ENCODE assay signal across 13 cellular contexts in the genomic region with DNA sequence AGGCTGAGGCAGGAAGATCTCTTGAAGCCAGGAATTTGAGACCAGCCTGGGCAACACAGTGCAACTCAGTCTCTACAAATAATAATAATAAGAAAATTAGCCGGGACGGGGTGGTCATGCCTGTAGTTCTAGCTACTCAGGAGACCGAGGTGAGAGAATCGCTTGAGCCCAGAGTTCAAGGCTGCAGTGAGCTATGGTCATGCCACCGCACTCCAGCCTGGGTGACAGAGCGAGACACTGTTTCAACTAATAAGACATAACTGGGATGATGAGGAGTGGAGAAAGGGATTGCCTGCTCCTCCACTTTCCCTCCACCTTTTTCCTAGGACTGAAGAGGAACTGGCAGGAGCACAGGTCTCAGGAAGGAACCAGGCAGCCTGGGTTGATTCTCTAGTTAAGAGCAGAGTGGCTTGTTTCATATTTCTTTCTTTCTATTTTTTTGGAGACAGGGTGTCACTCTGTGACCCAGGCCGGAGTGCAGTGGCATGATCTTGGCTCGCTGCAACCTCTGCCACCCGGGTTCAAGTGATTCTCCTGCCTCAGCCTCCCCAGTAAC. TPM values are rescaled to one million over a fixed set of nuclear protein-coding genes. Genes with fewer than 3 reads are reported as not detected.
A peak's percentile ranks its signal among the peaks of the same experiment; 100 is the strongest.
DNase-seq lines count a peak whose midpoint lies in the region; ATAC-seq and TF ChIP-seq lines count a peak whose summit lies in the region.
"Had no signal": no experiment of that assay in that cellular context is flagged by ENCODE, and none has a peak within 500 bp of the region (broad histone marks: within the 10 kb centered on the region; RNA-seq: fewer than 3 reads in every experiment).

No MANE protein-coding gene starts in this region.

- no peaks in the 10 kb centered on the region for H3K27me3 Mint-ChIP-seq in activated T-helper 1 cell treated with anti-CD3 and anti-CD28 coated beads, Interleukin-12 subunit alpha, Interleukin-12 subunit beta, Interleukin-2, Interleukin-4 antibody, amounts not matched to agents 30 ng/mL and 10 ng/mL and 1 ng/mL, durations not matched to agents 14 hours and 24 hours and 36 hours (ENCODE audit: insufficient read depth)

- ATAC-seq in left ventricle myocardium superior (no peak), upper lobe of left lung (ENCODE audit: low FRiP score in 2 of 2) (no peak), HG03457 (IDR thresholded peaks at IDR 0.05; ENCODE audit: unreplicated experiment) (no peak), HG02840 (IDR thresholded peaks at IDR 0.05; ENCODE audit: low FRiP score, unreplicated experiment) (no peak), GM19351 (IDR thresholded peaks at IDR 0.05; ENCODE audit: unreplicated experiment) (no peak)

- intact Hi-C loops in left ventricle myocardium superior (cut with micrococcal nuclease): no loop called here
- intact Hi-C loops in activated T-helper 1 cell treated with anti-CD3 and anti-CD28 coated beads, Interleukin-12 subunit alpha, Interleukin-12 subunit beta, Interleukin-2, Interleukin-4 antibody, amounts not matched to agents 30 ng/mL and 10 ng/mL and 1 ng/mL, durations not matched to agents 14 hours and 24 hours and 36 hours (cut with micrococcal nuclease): no loop called here

- peaks cover 10% of the 10 kb centered on the region for H3K36me3 Mint-ChIP-seq in activated T-helper 1 cell treated with anti-CD3 and anti-CD28 coated beads, Interleukin-12 subunit alpha, Interleukin-12 subunit beta, Interleukin-2, Interleukin-4 antibody, amounts not matched to agents 30 ng/mL and 10 ng/mL and 1 ng/mL, durations not matched to agents 14 hours and 24 hours and 36 hours (ENCODE audit: low read depth)

- TF ChIP-seq EP300 in upper lobe of left lung (IDR thresholded peaks at IDR 0.05): no peak

- TF ChIP-seq POLR2A in upper lobe of left lung (IDR thresholded peaks at IDR 0.05): no peak

- H3K4me1 Mint-ChIP-seq in activated T-helper 1 cell treated with anti-CD3 and anti-CD28 coated beads, Interleukin-12 subunit alpha, Interleukin-12 subunit beta, Interleukin-2, Interleukin-4 antibody, amounts not matched to agents 30 ng/mL and 10 ng/mL and 1 ng/mL, durations not matched to agents 14 hours and 24 hours and 36 hours (ENCODE audit: low read depth): peaks cover 50% of the 10 kb centered on the region

- peak overlapping the region; percentile 97 for H3K27ac Mint-ChIP-seq in activated T-helper 1 cell treated with anti-CD3 and anti-CD28 coated beads, Interleukin-12 subunit alpha, Interleukin-12 subunit beta, Interleukin-2, Interleukin-4 antibody, amounts not matched to agents 30 ng/mL and 10 ng/mL and 1 ng/mL, durations not matched to agents 14 hours and 24 hours and 36 hours

- no peaks in the 10 kb centered on the region for H3K36me3 ChIP-seq in cardiac muscle cell
- H3K36me3 ChIP-seq in liver (ENCODE audit: control insufficient read depth in 4 of 4, insufficient read depth in 3 of 4, low read depth in 1 of 4, low read length in 3 of 4): peaks cover 0 to 2% (median 0%) of the 10 kb centered on the region in 4 donors
- peaks cover 0 to 6% (median 2%) of the 10 kb centered on the region in 4 donors for H3K36me3 ChIP-seq in upper lobe of left lung
- H3K36me3 ChIP-seq: prostate gland had no signal

- TF ChIP-seq CTCF in cardiac muscle cell (IDR thresholded peaks at IDR 0.05; ENCODE audit: low read depth, low read length) (no peak), liver (IDR thresholded peaks at IDR 0.05; ENCODE audit: low read depth, low read length, missing input control) (no peak), upper lobe of left lung (IDR thresholded peaks at IDR 0.05) (no peak)

- H3K9me3 Mint-ChIP-seq in activated T-helper 1 cell treated with anti-CD3 and anti-CD28 coated beads, Interleukin-12 subunit alpha, Interleukin-12 subunit beta, Interleukin-2, Interleukin-4 antibody, amounts not matched to agents 30 ng/mL and 10 ng/mL and 1 ng/mL, durations not matched to agents 14 hours and 24 hours and 36 hours: no peaks in the 10 kb centered on the region

- H3K27me3 ChIP-seq in cardiac muscle cell (no peaks in the 10 kb centered on the region), liver (ENCODE audit: control insufficient read depth in 4 of 4, insufficient read depth in 4 of 4, low read length in 3 of 4) (no peaks in the 10 kb centered on the region), upper lobe of left lung (no peaks in the 10 kb centered on the region)

- DNase-seq in cardiac muscle cell (ENCODE audit: low read depth in 1 of 2, low spot score in 1 of 2) (no peak), left ventricle myocardium superior (no peak), upper lobe of left lung (no peak)
- no peak for DNase-seq in activated T-helper 1 cell treated with anti-CD3 and anti-CD28 coated beads, Interleukin-12 subunit alpha, Interleukin-12 subunit beta, Interleukin-2, Interleukin-4 antibody, amounts not matched to agents 30 ng/mL and 10 ng/mL and 1 ng/mL, durations not matched to agents 14 hours and 24 hours and 36 hours (ENCODE audit: low spot score)
- DNase-seq: activated effector memory CD4-positive, alpha-beta T cell treated with Interleukin-2 at 50 U/mL for 16 hours; C1 segment of cervical spinal cord; Kasumi-1; NCI-H226 had no signal

- H3K4me3 Mint-ChIP-seq in activated T-helper 1 cell treated with anti-CD3 and anti-CD28 coated beads, Interleukin-12 subunit alpha, Interleukin-12 subunit beta, Interleukin-2, Interleukin-4 antibody, amounts not matched to agents 30 ng/mL and 10 ng/mL and 1 ng/mL, durations not matched to agents 14 hours and 24 hours and 36 hours: peak overlapping the region; percentile 84

- H3K27ac ChIP-seq in cardiac muscle cell (peak overlapping the region; percentile 76), liver (ENCODE audit: low read depth in 1 of 2, low read length in 2 of 2) (peak overlapping the region; percentile 89), upper lobe of left lung (peak overlapping the region in 3 of 4 donors; percentile 71 to 87 (median 84))

- no peaks in the 10 kb centered on the region for H3K9me3 ChIP-seq in cardiac muscle cell (ENCODE audit: low read depth)
- no peaks in the 10 kb centered on the region for H3K9me3 ChIP-seq in liver (ENCODE audit: control insufficient read depth in 4 of 4, low read length in 3 of 4)
- no peaks in the 10 kb centered on the region for H3K9me3 ChIP-seq in upper lobe of left lung
- H3K9me3 ChIP-seq: prostate gland had no signal

- H3K4me1 ChIP-seq in cardiac muscle cell (ENCODE audit: low read depth): peaks cover 11% of the 10 kb centered on the region
- peaks cover 5 to 18% (median 11%) of the 10 kb centered on the region in 4 donors for H3K4me1 ChIP-seq in liver (ENCODE audit: control insufficient read depth in 4 of 4, insufficient read depth in 4 of 4, low read length in 3 of 4)
- peaks cover 4 to 25% (median 12%) of the 10 kb centered on the region in 4 donors for H3K4me1 ChIP-seq in upper lobe of left lung

- WGBS in liver: 98% methylated on average over 9 of the region's 9 CpGs
- WGBS in upper lobe of left lung, 2 donors: 95% methylated on average over 9 of the region's 9 CpGs

- no peak for TF ChIP-seq RAD21 in liver (IDR thresholded peaks at IDR 0.05)

- H3K4me3 ChIP-seq in cardiac muscle cell (no peak overlapping the region), liver (ENCODE audit: low read depth in 1 of 3, low read length in 3 of 3) (no peak overlapping the region), upper lobe of left lung (no peak overlapping the region)

- H3K9ac ChIP-seq in liver (ENCODE audit: low read depth in 1 of 2, low read length in 2 of 2): no peak overlapping the region

TF ChIP-seq in liver, 16 proteins besides CTCF, POLR2A, EP300 and RAD21 (continues in another document):
- no peak for TF ChIP-seq TAF1 (conservative IDR thresholded peaks at IDR 0.05)
- no peak for TF ChIP-seq HNF4G (IDR thresholded peaks at IDR 0.05)
- TF ChIP-seq, protein P1, sequence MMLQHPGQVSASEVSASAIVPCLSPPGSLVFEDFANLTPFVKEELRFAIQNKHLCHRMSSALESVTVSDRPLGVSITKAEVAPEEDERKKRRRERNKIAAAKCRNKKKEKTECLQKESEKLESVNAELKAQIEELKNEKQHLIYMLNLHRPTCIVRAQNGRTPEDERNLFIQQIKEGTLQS (IDR thresholded peaks at IDR 0.05): no peak
- no peak for TF ChIP-seq GABPA (IDR thresholded peaks at IDR 0.05 in 1 of 2, conservative IDR thresholded peaks at IDR 0.05 in 1 of 2)
- TF ChIP-seq NR2F2 (IDR thresholded peaks at IDR 0.05): no peak
- TF ChIP-seq EGR1 (IDR thresholded peaks at IDR 0.05; ENCODE audit: low read depth in 2 of 2): no peak
- TF ChIP-seq, protein P2, sequence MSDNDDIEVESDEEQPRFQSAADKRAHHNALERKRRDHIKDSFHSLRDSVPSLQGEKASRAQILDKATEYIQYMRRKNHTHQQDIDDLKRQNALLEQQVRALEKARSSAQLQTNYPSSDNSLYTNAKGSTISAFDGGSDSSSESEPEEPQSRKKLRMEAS (IDR thresholded peaks at IDR 0.05): no peak
- TF ChIP-seq JUND (IDR thresholded peaks at IDR 0.05): no peak
- no peak for TF ChIP-seq HNF4A (conservative IDR thresholded peaks at IDR 0.05)
- no peak for TF ChIP-seq RXRA (IDR thresholded peaks at IDR 0.05)
- TF ChIP-seq SP1 (IDR thresholded peaks at IDR 0.05): no peak

RNA-seq across cellular contexts. Expression of a gene that starts 4.6 kb away (rescaled TPM):
- 618 and 670 TPM in 2 replicates for total RNA-seq in cardiac muscle cell
- polyA plus RNA-seq in cardiac muscle cell: 791 and 862 TPM in 2 replicates
- 553 TPM for total RNA-seq in left ventricle myocardium superior
- 502 and 509 TPM in 2 replicates for total RNA-seq in activated T-helper 1 cell treated with anti-CD3 and anti-CD28 coated beads, Interleukin-12 subunit alpha, Interleukin-12 subunit beta, Interleukin-2, Interleukin-4 antibody, amounts not matched to agents 30 ng/mL and 10 ng/mL and 1 ng/mL, durations not matched to agents 14 hours and 24 hours and 36 hours
- 100 to 1,000 TPM in 1 of 2 donors, 10 to 100 TPM in 1; 61.8 to 182 TPM for total RNA-seq in liver
- polyA plus RNA-seq in liver: 100 to 1,000 TPM; 133 to 191 TPM
- 100 to 1,000 TPM in 4 of 6 donors, 10 to 100 TPM in 2; 90.4 to 198 (median 128) TPM for total RNA-seq in upper lobe of left lung

RNA-seq across cellular contexts. Expression of a gene that starts 43.8 kb away (rescaled TPM):
- total RNA-seq in cardiac muscle cell (37.6 and 39.3 TPM in 2 replicates), left ventricle myocardium superior (8.9 TPM), liver (1 to 10 TPM; 5.0 to 5.1 TPM), upper lobe of left lung (10 to 100 TPM in 3 of 6 donors, 1 to 10 TPM in 3; 3.2 to 35.6 (median 9.5) TPM)
- polyA plus RNA-seq in cardiac muscle cell (14.9 and 25.5 TPM in 2 replicates), liver (1 to 10 TPM; 3.8 to 7.6 TPM)
- 51.3 and 52.3 TPM in 2 replicates for total RNA-seq in activated T-helper 1 cell treated with anti-CD3 and anti-CD28 coated beads, Interleukin-12 subunit alpha, Interleukin-12 subunit beta, Interleukin-2, Interleukin-4 antibody, amounts not matched to agents 30 ng/mL and 10 ng/mL and 1 ng/mL, durations not matched to agents 14 hours and 24 hours and 36 hours
